Comparison of ENCODE assay signal across 8 cellular contexts in genomic region chr1:45359882-45360513, GRCh38. TPM values are rescaled to one million over a fixed set of nuclear protein-coding genes. Genes with fewer than 3 reads are reported as not detected.
DNase-seq lines count a peak whose midpoint lies in the region; FAIRE-seq and TF ChIP-seq lines count a peak whose summit lies in the region.

No MANE protein-coding gene starts in this region.

- DNase-seq in AG09319 (ENCODE audit: extremely low read depth, low read depth) (peak; percentile 44), GM19239 (ENCODE audit: insufficient read length, low spot score) (no peak), NCI-H69 (lab: John Stamatoyannopoulos, UW) (peak; percentile 53), fibroblast of the aortic adventitia (ENCODE audit: low read depth) (peak; percentile 89), non-pigmented ciliary epithelial cell (ENCODE audit: low read depth) (peak; percentile 27), ureter (ENCODE audit: low spot score) (peak; percentile 77), H54 (ENCODE audit: insufficient read length, low spot score) (no peak)
- DNase-seq in activated T-cell treated with anti-CD3 and anti-CD28 coated beads, Interleukin-2, amount 50 U/mL, for 48 hours, result peak; percentile 65

- no peak for TF ChIP-seq POLR2A in H54 (IDR thresholded peaks at IDR 0.05; ENCODE audit: low read depth, low read length)

- H3K4me3 ChIP-seq in fibroblast of the aortic adventitia (ENCODE audit: low read depth, low read length), result no peak overlapping the region

- FAIRE-seq in GM19239 (lab: Jason Lieb, UNC), result peak; percentile 85
- FAIRE-seq in H54 (lab: Jason Lieb, UNC), result no peak

- TF ChIP-seq CTCF in AG09319 (IDR thresholded peaks at IDR 0.05; ENCODE audit: low read depth, low read length), result peak; percentile 58
- peak; percentile 62 for TF ChIP-seq CTCF in fibroblast of the aortic adventitia (IDR thresholded peaks at IDR 0.05; ENCODE audit: insufficient read depth, low read length)

RNA-seq across cellular contexts. Expression of gene MUTYH, which starts 19.8 kb away (rescaled TPM):
- total RNA-seq in fibroblast of the aortic adventitia (ENCODE audit: low replicate concordance), result 7.7 and 16.8 TPM in 2 replicates
- total RNA-seq in ureter, result 34.2 TPM

RNA-seq across cellular contexts. Expression of gene TOE1, which starts 20.0 kb away (rescaled TPM):
- total RNA-seq in fibroblast of the aortic adventitia (ENCODE audit: low replicate concordance) (2.7 and 14.7 TPM in 2 replicates), ureter (11.8 TPM)

RNA-seq across cellular contexts. Expression of gene HPDL, which starts 33.3 kb away (rescaled TPM):
- total RNA-seq in fibroblast of the aortic adventitia (ENCODE audit: low replicate concordance), result 1.1 and 1.4 TPM in 2 replicates
- total RNA-seq in ureter, result 2.3 TPM

Comparison
In these comparisons a context has a peak if more than half of its experiments do, and no peak if none do; other contexts are left out.
1. DNase-seq: peak in AG09319 (single experiment), NCI-H69 (single experiment), activated T-cell treated with anti-CD3 and anti-CD28 coated beads, Interleukin-2, amount 50 U/mL, for 48 hours (2 of 2), fibroblast of the aortic adventitia (single experiment), non-pigmented ciliary epithelial cell (single experiment) and ureter (single experiment); none in GM19239 (single experiment) and H54 (single experiment).